In the genomic region with DNA sequence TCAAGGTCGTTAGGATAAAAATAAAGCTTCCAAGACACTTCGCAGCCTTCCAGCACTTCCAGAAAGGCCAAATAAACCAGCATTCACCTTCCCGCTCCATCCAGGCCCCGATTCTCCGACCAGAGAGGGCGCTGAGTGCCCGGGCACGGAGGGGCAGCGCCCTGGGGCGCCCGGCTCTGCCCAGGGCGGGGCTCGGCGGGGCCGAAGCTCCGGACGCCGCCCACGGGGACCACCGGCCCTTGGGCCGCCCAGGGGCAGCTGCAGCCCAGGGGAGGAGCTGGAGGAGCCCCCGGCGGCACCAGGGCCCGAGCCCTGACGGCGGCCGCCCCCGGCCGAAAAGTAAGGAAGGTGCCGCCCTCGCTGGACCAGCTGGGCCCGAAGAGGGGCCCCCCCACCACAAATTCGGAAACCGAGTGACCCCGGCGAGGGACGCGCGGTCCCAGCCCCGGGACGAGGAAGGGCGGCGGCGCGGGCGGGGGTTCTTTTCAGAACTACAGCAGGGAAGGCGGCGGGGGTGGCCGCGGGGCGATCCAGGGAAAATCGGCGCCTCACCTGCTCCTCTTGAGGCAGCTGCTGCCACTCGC, we compare ENCODE assay signal across 8 cellular contexts. TPM values are rescaled to one million over a fixed set of nuclear protein-coding genes. Genes with fewer than 3 reads are reported as not detected.
A peak's percentile ranks its signal among the peaks of the same experiment; 100 is the strongest.
DNase-seq lines count a peak whose midpoint lies in the region; ATAC-seq, FAIRE-seq and TF ChIP-seq lines count a peak whose summit lies in the region.

No MANE protein-coding gene starts in this region.

- H3K27me3 Mint-ChIP-seq in activated naive CD8-positive, alpha-beta T cell treated with anti-CD3 and anti-CD28 coated beads, Interleukin-2, amount 50 U/mL, for 24 hours = no peaks in the 10 kb centered on the region

- no peaks in the 10 kb centered on the region for H3K36me3 ChIP-seq in pancreas

- peak in 1 of 4 donors; percentile 18 for TF ChIP-seq CTCF in pancreas (IDR thresholded peaks at IDR 0.05)

- peak overlapping the region; percentile 86 to 97 (median 90) for H3K4me3 ChIP-seq in pancreas

- intact Hi-C loops in cardiac septum (cut with DNase I) (loop anchor here (1.0 to 5.0 kb wide), 3 partner anchors 10 to 66 kb away; partner anchors contain the start of genes PLAAT3 and RTN3), pancreas (cut with DNase I) (no loop called here)

- no peaks in the 10 kb centered on the region for H3K27me3 ChIP-seq in pancreas

- H3K4me1 ChIP-seq in pancreas = peaks cover 0 to 21% (median 12%) of the 10 kb centered on the region in 3 donors

- H3K9me3 ChIP-seq in pancreas = no peaks in the 10 kb centered on the region

- ATAC-seq in GM18909 (IDR thresholded peaks at IDR 0.05; ENCODE audit: poor library complexity, unreplicated experiment) (peak; percentile 39), HG03342 (IDR thresholded peaks at IDR 0.05; ENCODE audit: unreplicated experiment) (peak; percentile 36), pancreas (peak; percentile 73 to 78 (median 75))
- ATAC-seq in activated naive CD8-positive, alpha-beta T cell treated with anti-CD3 and anti-CD28 coated beads, Interleukin-2, amount 50 U/mL, for 24 hours = no peak

- peaks cover 3% of the 10 kb centered on the region for H3K36me3 Mint-ChIP-seq in activated naive CD8-positive, alpha-beta T cell treated with anti-CD3 and anti-CD28 coated beads, Interleukin-2, amount 50 U/mL, for 24 hours (ENCODE audit: low read depth)

- H3K4me3 Mint-ChIP-seq in activated naive CD8-positive, alpha-beta T cell treated with anti-CD3 and anti-CD28 coated beads, Interleukin-2, amount 50 U/mL, for 24 hours = peak overlapping the region; percentile 81

- no peak for FAIRE-seq in RCC 7860 (lab: Jason Lieb, UNC)
- FAIRE-seq in pancreas (lab: Jason Lieb, UNC) = no peak

- peak overlapping the region; percentile 82 for H3K27ac Mint-ChIP-seq in activated naive CD8-positive, alpha-beta T cell treated with anti-CD3 and anti-CD28 coated beads, Interleukin-2, amount 50 U/mL, for 24 hours

- WGBS in pancreas, 2 donors = 0 to 1% methylated on average over 47 to 54 of the region's 54 CpGs

- peaks cover 53% of the 10 kb centered on the region for H3K4me1 Mint-ChIP-seq in activated naive CD8-positive, alpha-beta T cell treated with anti-CD3 and anti-CD28 coated beads, Interleukin-2, amount 50 U/mL, for 24 hours

- H3K9me3 Mint-ChIP-seq in activated naive CD8-positive, alpha-beta T cell treated with anti-CD3 and anti-CD28 coated beads, Interleukin-2, amount 50 U/mL, for 24 hours = no peaks in the 10 kb centered on the region

- DNase-seq in CD1c-positive myeloid dendritic cell (ENCODE audit: extremely low spot score) (peak; percentile 65), RCC 7860 (ENCODE audit: low spot score) (peak; percentile 35), cardiac septum (ENCODE audit: low spot score) (peak; percentile 90), pancreas (peak; percentile 61 to 85 (median 72)), SKM-1 treated with dmso at 0.1 percent for 144 hours (lab: John Stamatoyannopoulos, UW; ENCODE audit: unreplicated experiment) (no peak)
- DNase-seq in activated naive CD8-positive, alpha-beta T cell treated with anti-CD3 and anti-CD28 coated beads, Interleukin-2, amount 50 U/mL, for 24 hours = peak; percentile 48

- peak overlapping the region; percentile 91 to 99 (median 96) for H3K27ac ChIP-seq in pancreas

RNA-seq across cellular contexts. Expression of gene ATL3, which starts 0.3 kb away (rescaled TPM):
- 15.1 TPM for total RNA-seq in cardiac septum
- 10 to 100 TPM; 23.5 to 40.7 (median 29.4) TPM for total RNA-seq in pancreas
- 1 to 10 TPM; 6.1 to 6.9 TPM for polyA plus RNA-seq in pancreas

RNA-seq across cellular contexts. Expression of gene RTN3, which starts 10.5 kb away (rescaled TPM):
- total RNA-seq in cardiac septum (69.6 TPM), pancreas (10 to 100 TPM; 51.2 to 74.9 (median 63.9) TPM)
- polyA plus RNA-seq in pancreas = 10 to 100 TPM; 40.2 to 79.6 TPM

RNA-seq across cellular contexts. Expression of gene PLAAT3, which starts 56.6 kb away (rescaled TPM):
- total RNA-seq in cardiac septum (109 TPM), pancreas (10 to 100 TPM; 15.2 to 36.0 (median 19.1) TPM)
- polyA plus RNA-seq in pancreas = 10 to 100 TPM; 26.7 to 30.6 TPM
